ENCODE assay signal across 1 cellular context in the genomic region with DNA sequence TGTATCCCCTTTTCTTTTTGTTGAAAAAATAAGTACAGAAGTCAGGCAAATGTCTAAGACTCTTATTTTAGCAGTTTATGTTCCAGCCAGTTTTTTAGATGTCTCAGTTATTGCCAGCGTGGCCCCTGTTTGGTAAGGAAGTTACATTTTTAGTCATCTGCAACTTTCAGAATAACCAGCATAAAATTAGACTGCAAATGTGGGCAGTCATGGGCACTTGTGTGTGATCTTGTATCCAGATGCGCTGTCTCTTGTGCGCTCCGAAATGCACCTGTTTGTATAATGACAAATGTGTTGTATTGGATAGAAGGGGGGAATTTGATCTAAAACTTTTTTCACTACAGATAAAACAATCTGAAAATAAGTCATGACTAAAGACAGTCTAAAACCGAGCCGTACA.
TF ChIP-seq lines count a peak whose summit lies in the region.

No MANE protein-coding gene starts in this region.

TF ChIP-seq in GM12878, 131 proteins besides CTCF, POLR2A, EP300 and RAD21 (continued from another document):
- TF ChIP-seq, protein P1, sequence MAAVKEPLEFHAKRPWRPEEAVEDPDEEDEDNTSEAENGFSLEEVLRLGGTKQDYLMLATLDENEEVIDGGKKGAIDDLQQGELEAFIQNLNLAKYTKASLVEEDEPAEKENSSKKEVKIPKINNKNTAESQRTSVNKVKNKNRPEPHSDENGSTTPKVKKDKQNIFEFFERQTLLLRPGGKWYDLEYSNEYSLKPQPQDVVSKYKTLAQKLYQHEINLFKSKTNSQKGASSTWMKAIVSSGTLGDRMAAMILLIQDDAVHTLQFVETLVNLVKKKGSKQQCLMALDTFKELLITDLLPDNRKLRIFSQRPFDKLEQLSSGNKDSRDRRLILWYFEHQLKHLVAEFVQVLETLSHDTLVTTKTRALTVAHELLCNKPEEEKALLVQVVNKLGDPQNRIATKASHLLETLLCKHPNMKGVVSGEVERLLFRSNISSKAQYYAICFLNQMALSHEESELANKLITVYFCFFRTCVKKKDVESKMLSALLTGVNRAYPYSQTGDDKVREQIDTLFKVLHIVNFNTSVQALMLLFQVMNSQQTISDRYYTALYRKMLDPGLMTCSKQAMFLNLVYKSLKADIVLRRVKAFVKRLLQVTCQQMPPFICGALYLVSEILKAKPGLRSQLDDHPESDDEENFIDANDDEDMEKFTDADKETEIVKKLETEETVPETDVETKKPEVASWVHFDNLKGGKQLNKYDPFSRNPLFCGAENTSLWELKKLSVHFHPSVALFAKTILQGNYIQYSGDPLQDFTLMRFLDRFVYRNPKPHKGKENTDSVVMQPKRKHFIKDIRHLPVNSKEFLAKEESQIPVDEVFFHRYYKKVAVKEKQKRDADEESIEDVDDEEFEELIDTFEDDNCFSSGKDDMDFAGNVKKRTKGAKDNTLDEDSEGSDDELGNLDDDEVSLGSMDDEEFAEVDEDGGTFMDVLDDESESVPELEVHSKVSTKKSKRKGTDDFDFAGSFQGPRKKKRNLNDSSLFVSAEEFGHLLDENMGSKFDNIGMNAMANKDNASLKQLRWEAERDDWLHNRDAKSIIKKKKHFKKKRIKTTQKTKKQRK (IDR thresholded peaks at IDR 0.05; ENCODE audit: low read depth, low read length): no peak
- no peak for TF ChIP-seq NBN (IDR thresholded peaks at IDR 0.05)
- TF ChIP-seq ZNF622 (IDR thresholded peaks at IDR 0.05): no peak
- TF ChIP-seq, protein P2, sequence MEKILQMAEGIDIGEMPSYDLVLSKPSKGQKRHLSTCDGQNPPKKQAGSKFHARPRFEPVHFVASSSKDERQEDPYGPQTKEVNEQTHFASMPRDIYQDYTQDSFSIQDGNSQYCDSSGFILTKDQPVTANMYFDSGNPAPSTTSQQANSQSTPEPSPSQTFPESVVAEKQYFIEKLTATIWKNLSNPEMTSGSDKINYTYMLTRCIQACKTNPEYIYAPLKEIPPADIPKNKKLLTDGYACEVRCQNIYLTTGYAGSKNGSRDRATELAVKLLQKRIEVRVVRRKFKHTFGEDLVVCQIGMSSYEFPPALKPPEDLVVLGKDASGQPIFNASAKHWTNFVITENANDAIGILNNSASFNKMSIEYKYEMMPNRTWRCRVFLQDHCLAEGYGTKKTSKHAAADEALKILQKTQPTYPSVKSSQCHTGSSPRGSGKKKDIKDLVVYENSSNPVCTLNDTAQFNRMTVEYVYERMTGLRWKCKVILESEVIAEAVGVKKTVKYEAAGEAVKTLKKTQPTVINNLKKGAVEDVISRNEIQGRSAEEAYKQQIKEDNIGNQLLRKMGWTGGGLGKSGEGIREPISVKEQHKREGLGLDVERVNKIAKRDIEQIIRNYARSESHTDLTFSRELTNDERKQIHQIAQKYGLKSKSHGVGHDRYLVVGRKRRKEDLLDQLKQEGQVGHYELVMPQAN (conservative IDR thresholded peaks at IDR 0.05): no peak
- TF ChIP-seq PML (IDR thresholded peaks at IDR 0.05; ENCODE audit: low read length): peak; percentile 55; the same call in 1 of the 2 replicates
